Comparison of ENCODE assay signal across 8 cellular contexts in genomic region chr11:72792437-72793021, GRCh38. TPM values are rescaled to one million over a fixed set of nuclear protein-coding genes. Genes with fewer than 3 reads are reported as not detected.
DNase-seq lines count a peak whose midpoint lies in the region; TF ChIP-seq lines count a peak whose summit lies in the region.

No MANE protein-coding gene starts in this region.

- TF ChIP-seq CTCF in AG04450 (IDR thresholded peaks at IDR 0.05; ENCODE audit: low read depth, low read length) (no peak), GM20000 (IDR thresholded peaks at IDR 0.05; ENCODE audit: extremely low read depth, missing control alignments) (no peak)

- H2AFZ ChIP-seq in neuron (ENCODE audit: low read depth, low read length): peak overlapping the region; percentile 79

- CTCF ChIA-PET in AG04450 (lab: Charles Lee): interaction anchor here (0.7 to 3.6 kb wide), 15 partner anchors 10 to 385 kb away, joined by 3 to 73 read pairs (median 4); no protein-coding TSS in a partner anchor

- H3K4me1 ChIP-seq in neuron (ENCODE audit: insufficient read depth, low read length): peaks cover 13% of the 10 kb centered on the region

- H3K36me3 ChIP-seq in neuron (ENCODE audit: insufficient read depth, low read length): no peaks in the 10 kb centered on the region

- H3K27ac ChIP-seq in AG04450 (ENCODE audit: low read depth, low read length): peak overlapping the region; percentile 81
- H3K27ac ChIP-seq in caudate nucleus (ENCODE audit: low read depth, low read length): peak overlapping the region; percentile 99

- POLR2A ChIA-PET in AG04450 (lab: Yijun Ruan, JAX): interaction anchor here (1.0 to 1.3 kb wide), 2 partner anchors 10 to 67 kb away, joined by 3 to 4 read pairs; no protein-coding TSS in a partner anchor

- H3K4me3 ChIP-seq in AG04450 (ENCODE audit: low read depth, low read length) (no peak overlapping the region), neuron (ENCODE audit: low read length) (peak overlapping the region; percentile 69)

- H3K9me3 ChIP-seq in AG04450 (ENCODE audit: control insufficient read depth, insufficient read depth, low read length) (no peaks in the 10 kb centered on the region; the same call in 1 of the 2 replicates), neuron (ENCODE audit: low read length) (no peaks in the 10 kb centered on the region)

- no peak for DNase-seq in AG04450 (ENCODE audit: low read depth, low spot score)
- DNase-seq in GM20000 (ENCODE audit: low spot score): peak; percentile 5
- DNase-seq in caudate nucleus (lab: John Stamatoyannopoulos, UW): no peak
- no peak for DNase-seq in Ammon's horn (ENCODE audit: low spot score)
- DNase-seq in ecto neural progenitor cell (ENCODE audit: low spot score): no peak
- no peak for DNase-seq in NCI-H1436 treated with DMSO at 0.1 percent for 48 hours (lab: John Stamatoyannopoulos, UW)
- no peak for DNase-seq in RPMI8226

- H3K27me3 ChIP-seq in AG04450 (ENCODE audit: control insufficient read depth, insufficient read depth, low read length) (no peaks in the 10 kb centered on the region), neuron (ENCODE audit: insufficient read depth, low read length) (no peaks in the 10 kb centered on the region)

RNA-seq across cellular contexts. Expression of gene STARD10, which starts 1.3 kb away (rescaled TPM):
- polyA plus RNA-seq in AG04450 (2011; rRNA removed): 38.4 and 49.0 TPM in 2 replicates
- polyA minus RNA-seq in AG04450 (2011; rRNA and poly(A)+ RNA removed): 31.1 and 45.9 TPM in 2 replicates

RNA-seq across cellular contexts. Expression of gene ATG16L2, which starts 21.7 kb away (rescaled TPM):
- polyA plus RNA-seq in AG04450 (2011; rRNA removed): 4.2 and 5.3 TPM in 2 replicates
- 5.6 and 5.8 TPM in 2 replicates for polyA minus RNA-seq in AG04450 (2011; rRNA and poly(A)+ RNA removed)

RNA-seq across cellular contexts. Expression of gene ARAP1, which starts 40.3 kb away (rescaled TPM):
- 52.4 and 74.8 TPM in 2 replicates for polyA plus RNA-seq in AG04450 (2011; rRNA removed)
- polyA minus RNA-seq in AG04450 (2011; rRNA and poly(A)+ RNA removed): 90.3 and 129 TPM in 2 replicates
